1 cellular context compared by ENCODE assay signal in genomic region chr2:74482801-74483674, GRCh38.
A peak's percentile ranks its signal among the peaks of the same experiment; 100 is the strongest.
TF ChIP-seq lines count a peak whose summit lies in the region.

A gene with protein sequence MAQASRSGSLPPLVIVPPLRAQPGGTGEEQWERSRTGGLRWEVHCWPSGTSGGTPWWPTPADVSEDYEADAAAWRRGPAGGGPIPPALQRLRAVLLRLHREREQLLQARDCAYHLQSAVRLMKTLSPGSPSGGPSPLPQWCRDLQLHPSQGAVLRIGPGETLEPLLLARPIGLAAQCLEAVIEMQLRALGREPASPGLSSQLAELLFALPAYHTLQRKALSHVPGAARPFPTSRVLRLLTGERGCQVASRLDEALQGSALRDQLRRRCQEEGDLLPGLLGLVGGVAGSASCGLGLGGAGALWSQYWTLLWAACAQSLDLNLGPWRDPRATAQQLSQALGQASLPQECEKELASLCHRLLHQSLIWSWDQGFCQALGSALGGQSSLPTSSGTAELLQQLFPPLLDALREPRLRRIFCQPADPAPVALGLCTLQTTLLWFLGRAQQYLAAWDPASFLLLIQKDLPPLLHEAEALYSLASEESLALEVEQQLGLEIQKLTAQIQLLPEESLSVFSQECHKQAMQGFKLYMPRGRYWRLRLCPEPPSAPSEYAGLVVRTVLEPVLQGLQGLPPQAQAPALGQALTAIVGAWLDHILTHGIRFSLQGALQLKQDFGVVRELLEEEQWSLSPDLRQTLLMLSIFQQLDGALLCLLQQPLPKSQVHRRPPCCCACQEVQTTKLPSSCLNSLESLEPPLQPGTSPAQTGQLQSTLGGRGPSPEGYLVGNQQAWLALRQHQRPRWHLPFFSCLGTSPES (minus strand): TSS chr2:74482998. CDS start chr2:74482837, 161 bp downstream.
TTC31 (plus strand) TSS chr2:74483081; CDS start chr2:74483096, 15 bp downstream.

TF ChIP-seq in HepG2, 621 proteins besides CTCF, POLR2A, EP300 and RAD21 (continued from another document and continues in another):
- TF ChIP-seq TRIM24 (CRISPR knock-in tag; IDR thresholded peaks at IDR 0.05) (peak; percentile 25; the same call in 1 of the 2 replicates), SNAPC4 (CRISPR knock-in tag; IDR thresholded peaks at IDR 0.05) (peak; percentile 92; the same call in 1 of the 2 replicates), GZF1 (CRISPR knock-in tag; IDR thresholded peaks at IDR 0.05) (peak; percentile 77), RBFOX2 (IDR thresholded peaks at IDR 0.05; ENCODE audit: low read depth, low read length) (no peak), ZNF44 (CRISPR knock-in tag; IDR thresholded peaks at IDR 0.05) (no peak; the same call in 1 of the 2 replicates), MBD4 (IDR thresholded peaks at IDR 0.05; ENCODE audit: borderline replicate concordance, low read length) (no peak), MIXL1 (CRISPR knock-in tag; IDR thresholded peaks at IDR 0.05) (peak; percentile 76; the same call in 1 of the 2 replicates), NFKBIZ (CRISPR knock-in tag; IDR thresholded peaks at IDR 0.05) (peak; percentile 29), ZNF343 (CRISPR knock-in tag; IDR thresholded peaks at IDR 0.05) (no peak; the same call in 1 of the 2 replicates), IRF1 (CRISPR knock-in tag; IDR thresholded peaks at IDR 0.05; ENCODE audit: low read depth) (0 out of 2 replicates have a peak, but pooled peaks have one; percentile 64), FIP1L1 (IDR thresholded peaks at IDR 0.05; ENCODE audit: borderline replicate concordance, insufficient read depth, low read depth, low read length) (no peak), ZNF766 (CRISPR knock-in tag; IDR thresholded peaks at IDR 0.05; ENCODE audit: borderline replicate concordance) (peak; percentile 58; the same call in 1 of the 2 replicates), ZNF891 (CRISPR knock-in tag; IDR thresholded peaks at IDR 0.05) (peak; percentile 91), SMARCE1 (IDR thresholded peaks at IDR 0.05; ENCODE audit: borderline replicate concordance) (no peak), RORA (CRISPR knock-in tag; IDR thresholded peaks at IDR 0.05) (no peak), ZNF546 (CRISPR knock-in tag; conservative IDR thresholded peaks at IDR 0.05) (peak; percentile 94; the same call in 1 of the 2 replicates), ZBTB26 (CRISPR knock-in tag; IDR thresholded peaks at IDR 0.05; ENCODE audit: borderline replicate concordance) (no peak; the same call in 1 of the 2 replicates), MYC (CRISPR knock-in tag; IDR thresholded peaks at IDR 0.05; ENCODE audit: borderline replicate concordance) (peak; percentile 82; the same call in 1 of the 2 replicates), ZNF878 (CRISPR knock-in tag; IDR thresholded peaks at IDR 0.05) (peak; percentile 64; the same call in 1 of the 2 replicates), PAX8 (CRISPR knock-in tag; IDR thresholded peaks at IDR 0.05; ENCODE audit: borderline replicate concordance) (peak; percentile 75), TEAD3 (CRISPR knock-in tag; optimal IDR thresholded peaks at IDR 0.05; ENCODE audit: borderline replicate concordance) (peak; percentile 46), KDM2A (CRISPR knock-in tag; IDR thresholded peaks at IDR 0.05; ENCODE audit: borderline replicate concordance, low read depth) (peak; percentile 96), ZBTB37 (CRISPR knock-in tag; IDR thresholded peaks at IDR 0.05) (0 out of 2 replicates have a peak, but pooled peaks have one; percentile 5), NFE2L1 (CRISPR knock-in tag; IDR thresholded peaks at IDR 0.05; ENCODE audit: borderline replicate concordance) (peak; percentile 57; the same call in 1 of the 2 replicates), ZNF382 (CRISPR knock-in tag; IDR thresholded peaks at IDR 0.05; ENCODE audit: borderline replicate concordance) (no peak), ZNF207 (IDR thresholded peaks at IDR 0.05; ENCODE audit: borderline replicate concordance) (no peak), U2AF2 (IDR thresholded peaks at IDR 0.05; ENCODE audit: low read depth, low read length) (no peak), ZNF205 (CRISPR knock-in tag; IDR thresholded peaks at IDR 0.05) (peak; percentile 92), THAP9 (CRISPR knock-in tag; IDR thresholded peaks at IDR 0.05; ENCODE audit: borderline replicate concordance) (peak; percentile 96), E2F1 (CRISPR knock-in tag; IDR thresholded peaks at IDR 0.05) (peak; percentile 87), KDM5B (CRISPR knock-in tag; IDR thresholded peaks at IDR 0.05; ENCODE audit: borderline replicate concordance) (peak; percentile 97)
- TF ChIP-seq, protein P1, sequence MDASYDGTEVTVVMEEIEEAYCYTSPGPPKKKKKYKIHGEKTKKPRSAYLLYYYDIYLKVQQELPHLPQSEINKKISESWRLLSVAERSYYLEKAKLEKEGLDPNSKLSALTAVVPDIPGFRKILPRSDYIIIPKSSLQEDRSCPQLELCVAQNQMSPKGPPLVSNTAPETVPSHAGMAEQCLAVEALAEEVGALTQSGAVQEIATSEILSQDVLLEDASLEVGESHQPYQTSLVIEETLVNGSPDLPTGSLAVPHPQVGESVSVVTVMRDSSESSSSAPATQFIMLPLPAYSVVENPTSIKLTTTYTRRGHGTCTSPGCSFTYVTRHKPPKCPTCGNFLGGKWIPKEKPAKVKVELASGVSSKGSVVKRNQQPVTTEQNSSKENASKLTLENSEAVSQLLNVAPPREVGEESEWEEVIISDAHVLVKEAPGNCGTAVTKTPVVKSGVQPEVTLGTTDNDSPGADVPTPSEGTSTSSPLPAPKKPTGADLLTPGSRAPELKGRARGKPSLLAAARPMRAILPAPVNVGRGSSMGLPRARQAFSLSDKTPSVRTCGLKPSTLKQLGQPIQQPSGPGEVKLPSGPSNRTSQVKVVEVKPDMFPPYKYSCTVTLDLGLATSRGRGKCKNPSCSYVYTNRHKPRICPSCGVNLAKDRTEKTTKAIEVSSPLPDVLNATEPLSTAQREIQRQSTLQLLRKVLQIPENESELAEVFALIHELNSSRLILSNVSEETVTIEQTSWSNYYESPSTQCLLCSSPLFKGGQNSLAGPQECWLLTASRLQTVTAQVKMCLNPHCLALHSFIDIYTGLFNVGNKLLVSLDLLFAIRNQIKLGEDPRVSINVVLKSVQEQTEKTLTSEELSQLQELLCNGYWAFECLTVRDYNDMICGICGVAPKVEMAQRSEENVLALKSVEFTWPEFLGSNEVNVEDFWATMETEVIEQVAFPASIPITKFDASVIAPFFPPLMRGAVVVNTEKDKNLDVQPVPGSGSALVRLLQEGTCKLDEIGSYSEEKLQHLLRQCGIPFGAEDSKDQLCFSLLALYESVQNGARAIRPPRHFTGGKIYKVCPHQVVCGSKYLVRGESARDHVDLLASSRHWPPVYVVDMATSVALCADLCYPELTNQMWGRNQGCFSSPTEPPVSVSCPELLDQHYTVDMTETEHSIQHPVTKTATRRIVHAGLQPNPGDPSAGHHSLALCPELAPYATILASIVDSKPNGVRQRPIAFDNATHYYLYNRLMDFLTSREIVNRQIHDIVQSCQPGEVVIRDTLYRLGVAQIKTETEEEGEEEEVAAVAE (CRISPR knock-in tag; IDR thresholded peaks at IDR 0.05; ENCODE audit: borderline replicate concordance), result peak; percentile 53; the same call in 1 of the 2 replicates
